1 cellular context compared by ENCODE assay signal in the genomic region with DNA sequence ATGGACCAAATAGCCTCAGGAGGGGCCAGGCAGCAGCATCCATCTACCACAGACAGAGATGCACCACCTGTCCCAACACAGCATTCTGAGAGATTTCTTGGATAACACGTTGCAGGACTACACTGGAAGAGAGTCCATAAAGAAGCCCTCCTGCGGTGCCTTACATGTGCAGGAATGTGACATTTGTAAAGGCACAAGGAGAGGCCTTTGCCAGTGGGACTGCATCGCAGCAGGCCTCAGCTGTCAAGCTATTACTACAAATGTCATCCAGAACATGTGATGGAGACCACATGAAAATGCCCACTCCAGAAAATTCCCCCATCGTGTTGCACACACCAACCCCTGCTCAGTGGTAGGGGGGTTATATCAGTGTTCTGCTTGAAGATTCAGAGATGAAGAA.
TF ChIP-seq lines count a peak whose summit lies in the region.

No MANE protein-coding gene starts in this region.

TF ChIP-seq in H1, 55 proteins besides CTCF, POLR2A, EP300 and RAD21 (continued from another document):
- TF ChIP-seq SP1 (IDR thresholded peaks at IDR 0.05; ENCODE audit: low read depth, low read length): no peak
- TF ChIP-seq, protein P1, sequence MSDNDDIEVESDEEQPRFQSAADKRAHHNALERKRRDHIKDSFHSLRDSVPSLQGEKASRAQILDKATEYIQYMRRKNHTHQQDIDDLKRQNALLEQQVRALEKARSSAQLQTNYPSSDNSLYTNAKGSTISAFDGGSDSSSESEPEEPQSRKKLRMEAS (IDR thresholded peaks at IDR 0.05): peak; percentile 69
- peak; percentile 87 for TF ChIP-seq CTBP2 (IDR thresholded peaks at IDR 0.05; ENCODE audit: borderline replicate concordance, insufficient read depth, insufficient read length, low read length)
- TF ChIP-seq TEAD4 (IDR thresholded peaks at IDR 0.05; ENCODE audit: low read depth, low read length): peak; percentile 96
- no peak for TF ChIP-seq PHF8 (conservative IDR thresholded peaks at IDR 0.05; ENCODE audit: low read depth, low read length)
- no peak for TF ChIP-seq MAFK (IDR thresholded peaks at IDR 0.05; ENCODE audit: low read depth, low read length)
- TF ChIP-seq BACH1 (IDR thresholded peaks at IDR 0.05; ENCODE audit: low read length): no peak
- TF ChIP-seq RBBP5 (IDR thresholded peaks at IDR 0.05; ENCODE audit: borderline replicate concordance, low read depth, low read length): no peak
- TF ChIP-seq, protein P2, sequence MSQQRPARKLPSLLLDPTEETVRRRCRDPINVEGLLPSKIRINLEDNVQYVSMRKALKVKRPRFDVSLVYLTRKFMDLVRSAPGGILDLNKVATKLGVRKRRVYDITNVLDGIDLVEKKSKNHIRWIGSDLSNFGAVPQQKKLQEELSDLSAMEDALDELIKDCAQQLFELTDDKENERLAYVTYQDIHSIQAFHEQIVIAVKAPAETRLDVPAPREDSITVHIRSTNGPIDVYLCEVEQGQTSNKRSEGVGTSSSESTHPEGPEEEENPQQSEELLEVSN (IDR thresholded peaks at IDR 0.05): no peak
- TF ChIP-seq SIN3A (conservative IDR thresholded peaks at IDR 0.05 in 1 of 2, IDR thresholded peaks at IDR 0.05 in 1 of 2; ENCODE audit: low read depth in 1 of 2, low read length in 2 of 2): peak; percentile 99
- TF ChIP-seq SIX5 (IDR thresholded peaks at IDR 0.05; ENCODE audit: low read depth, low read length): no peak
- no peak for TF ChIP-seq KDM5A (IDR thresholded peaks at IDR 0.05; ENCODE audit: low read length)
- TF ChIP-seq HDAC2 (IDR thresholded peaks at IDR 0.05; ENCODE audit: borderline replicate concordance in 1 of 2, low read depth in 2 of 2, low read length in 2 of 2): 0 out of 4 replicates have a peak, but pooled peaks of 1 of the 2 experiments have one; percentile 63
- TF ChIP-seq NANOG (IDR thresholded peaks at IDR 0.05; ENCODE audit: insufficient read depth, low read depth, low read length, poor library complexity, severe bottlenecking): peak; percentile 37
- TF ChIP-seq SAP30 (IDR thresholded peaks at IDR 0.05; ENCODE audit: insufficient read depth, insufficient replicate concordance, low read length): peak; percentile 97
- TF ChIP-seq TCF12 (IDR thresholded peaks at IDR 0.05; ENCODE audit: low read depth, low read length): no peak
